ENCODE assay signal across 16 cellular contexts in genomic region chr17:78650093-78650715, GRCh38.
DNase-seq lines count a peak whose midpoint lies in the region; ATAC-seq, FAIRE-seq and TF ChIP-seq lines count a peak whose summit lies in the region.
"Had no signal": no experiment of that assay in that cellular context is flagged by ENCODE, and none has a peak within 500 bp of the region (broad histone marks: within the 10 kb centered on the region; RNA-seq: fewer than 3 reads in every experiment).

No MANE protein-coding gene starts in this region.

- ATAC-seq in A549: no peak; a peak in 1 of 6 replicates

- H3K9me3 ChIP-seq in A549: peaks cover 2% of the 10 kb centered on the region; the same call in 2 of the 3 replicates
- H3K9me3 ChIP-seq: HAP-1 had no signal

- TF ChIP-seq RAD21 in A549 (conservative IDR thresholded peaks at IDR 0.05 in 1 of 2, IDR thresholded peaks at IDR 0.05 in 1 of 2): no peak

- FAIRE-seq in A549 (lab: Jason Lieb, UNC): no peak
- FAIRE-seq: D721Med, GM12891, GM19239, H1 had no signal

- TF ChIP-seq EP300 in A549 (IDR thresholded peaks at IDR 0.05): no peak

- CTCF ChIA-PET in A549 (lab: Yijun Ruan, JAX): interaction anchor here (1.0 to 2.1 kb wide), 5 partner anchors 14 to 45 kb away, joined by 3 to 6 read pairs (median 4); no protein-coding TSS in a partner anchor

- peak in 1 of 2 experiments; percentile 37 for DNase-seq in A549 (ENCODE audit: low read depth in 1 of 2, low spot score in 1 of 2)
- peak; percentile 22 for DNase-seq in DMS53 treated with DMSO at 0.1 percent for 48 hours (lab: John Stamatoyannopoulos, UW; ENCODE audit: unreplicated experiment)
- DNase-seq in coronary artery (ENCODE audit: low spot score): peak; percentile 65
- DNase-seq in posterior vena cava (ENCODE audit: low spot score): peak; percentile 41
- no peak for DNase-seq in NCI-H1694 (lab: John Stamatoyannopoulos, UW)
- no peak for DNase-seq in GF-D8 (lab: John Stamatoyannopoulos, UW)
- DNase-seq in stimulated activated naive CD4-positive, alpha-beta T cell (lab: John Stamatoyannopoulos, UW): no peak
- DNase-seq: 8988T; ACHN; C1 segment of cervical spinal cord; CD4-positive, alpha-beta memory T cell had no signal

- peak overlapping the region; percentile 14 to 54; a peak in 4 of 6 replicates for H3K27ac ChIP-seq in A549
- no peak overlapping the region for H3K27ac ChIP-seq in coronary artery

- intact Hi-C loops in posterior vena cava (cut with DNase I): no loop called here

- WGBS in A549 (ENCODE audit: missing lambda C conversion rate): 51% methylated on average over 11 of the region's 11 CpGs

- H3K4me3 ChIP-seq in A549: no peak overlapping the region
- no peak overlapping the region for H3K4me3 ChIP-seq in coronary artery
- H3K4me3 ChIP-seq: HAP-1 had no signal

- H3K4me1 ChIP-seq in A549: peaks cover 39% of the 10 kb centered on the region
- H3K4me1 ChIP-seq: HAP-1 had no signal

- TF ChIP-seq CTCF in A549 (IDR thresholded peaks at IDR 0.05) (no peak), coronary artery (IDR thresholded peaks at IDR 0.05) (no peak)

- H3K4me2 ChIP-seq in A549: peak overlapping the region; percentile 12

- no peak for TF ChIP-seq POLR2A in A549 (IDR thresholded peaks at IDR 0.05; ENCODE audit: low read length)

- POLR2A ChIA-PET in A549 (lab: Yijun Ruan, JAX): no interaction called here

TF ChIP-seq in A549, 52 proteins besides CTCF, POLR2A, EP300 and RAD21:
- TF ChIP-seq BHLHE40 (IDR thresholded peaks at IDR 0.05; ENCODE audit: low read depth, low read length) (no peak), ATOH8 (CRISPR knock-in tag; IDR thresholded peaks at IDR 0.05; ENCODE audit: low read depth) (no peak), SREBF2 (IDR thresholded peaks at IDR 0.05) (no peak), MYC (IDR thresholded peaks at IDR 0.05; ENCODE audit: borderline replicate concordance, low read length) (no peak), CHD4 (IDR thresholded peaks at IDR 0.05; ENCODE audit: borderline replicate concordance) (no peak)

Comparison
In these comparisons a context has a peak if more than half of its experiments do, and no peak if none do; other contexts are left out.
1. DNase-seq: peak in DMS53 treated with DMSO at 0.1 percent for 48 hours (single experiment), coronary artery (single experiment) and posterior vena cava (single experiment); none in NCI-H1694 (single experiment), GF-D8 (single experiment) and stimulated activated naive CD4-positive, alpha-beta T cell (0 of 6).
2. H3K27ac ChIP-seq: peak in A549 (2 of 2); none in coronary artery (0 of 2).